Comparison of ENCODE assay signal across 8 cellular contexts in the genomic region with DNA sequence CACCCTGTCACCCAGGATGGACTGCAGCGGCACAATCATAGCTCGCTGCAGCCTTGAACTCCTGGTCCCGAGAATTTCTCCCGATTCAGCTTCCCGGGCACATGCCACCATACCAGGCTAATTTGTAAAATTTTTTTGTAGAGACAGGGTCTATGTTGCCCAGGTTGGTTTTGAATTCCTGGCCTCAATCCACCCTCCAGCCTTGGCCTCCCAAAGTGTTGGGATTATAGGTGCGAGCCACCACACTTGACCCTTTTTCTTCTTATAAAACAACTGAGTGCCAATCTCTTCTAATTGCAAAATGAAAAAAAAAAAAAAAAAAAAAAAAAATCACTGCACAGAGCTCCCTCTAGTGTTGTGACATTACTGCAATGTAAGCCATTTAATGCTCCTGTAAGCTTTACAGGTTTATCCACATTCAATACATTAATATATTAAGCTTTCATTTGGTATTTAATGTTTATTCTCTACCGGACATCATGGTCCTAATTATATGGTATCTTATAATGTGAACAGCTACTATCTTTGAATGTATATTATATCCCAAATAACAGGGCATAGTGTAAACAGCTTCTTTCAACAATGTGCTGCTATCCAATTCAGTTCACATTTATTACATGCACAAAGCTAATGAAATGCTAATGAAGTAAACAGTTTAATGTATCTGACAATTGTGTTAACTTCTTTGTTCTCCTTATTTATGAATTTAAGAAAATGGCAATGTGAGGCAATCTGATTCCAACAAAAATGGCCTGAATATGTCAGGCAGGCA. TPM values are rescaled to one million over a fixed set of nuclear protein-coding genes. Genes with fewer than 3 reads are reported as not detected.
DNase-seq lines count a peak whose midpoint lies in the region; ATAC-seq and TF ChIP-seq lines count a peak whose summit lies in the region.

No MANE protein-coding gene starts in this region.

- H3K27me3 ChIP-seq in BJ (ENCODE audit: control insufficient read depth, insufficient read depth, low read length) (no peaks in the 10 kb centered on the region), GM23248 (replicated peaks; ENCODE audit: insufficient read depth) (no peaks in the 10 kb centered on the region), psoas muscle (ENCODE audit: insufficient read depth in 3 of 3, low read length in 2 of 3) (no peaks in the 10 kb centered on the region)

- H3K4me3 ChIP-seq in BJ (ENCODE audit: low read depth, low read length) (no peak overlapping the region), GM23248 (no peak overlapping the region), foreskin fibroblast (ENCODE audit: low read depth in 1 of 2, low read length in 2 of 2) (no peak overlapping the region), psoas muscle (no peak overlapping the region)

- peaks cover 82% of the 10 kb centered on the region for H3F3A ChIP-seq in GM23248 (ENCODE audit: insufficient read depth)

- no peaks in the 10 kb centered on the region for H3K9me2 ChIP-seq in GM23248 (ENCODE audit: insufficient read depth)

- no peak overlapping the region for H3K4me2 ChIP-seq in GM23248 (ENCODE audit: unreplicated experiment)

- 59 to 70% methylated on average over 7 of the region's 7 CpGs for WGBS in GM23248 (ENCODE audit: low coverage in 1 of 2, low lambda C conversion rate in 2 of 2, missing lambda C conversion rate in 2 of 2), 2 experiments
- WGBS in psoas muscle, 3 donors: 55 to 70% (median 58%) methylated on average over 7 of the region's 7 CpGs

- CTCF ChIA-PET in BJ (lab: Yijun Ruan, JAX): interaction anchor here (0.6 to 7.4 kb wide), 35 partner anchors 9 to 682 kb away, joined by 3 to 118 read pairs (median 4); no protein-coding TSS in a partner anchor

- intact Hi-C loops in psoas muscle (cut with DNase I): loop anchor here (1.0 to 5.0 kb wide), 3 partner anchors 97 to 155 kb away; no protein-coding TSS in a partner anchor

- POLR2A ChIA-PET in BJ (lab: Charles Lee): interaction anchor here (0.6 to 1.2 kb wide), 6 partner anchors 32 to 185 kb away, joined by 3 to 22 read pairs (median 5); no protein-coding TSS in a partner anchor

- in situ Hi-C loops in GM23248 (cut with MboI): loop anchor here (5.0 kb wide), 1 partner anchor 42 kb away; a partner anchor contains a TSS

- peak overlapping the region; percentile 29; the same call in 1 of the 2 replicates for H3K27ac ChIP-seq in GM23248
- H3K27ac ChIP-seq in psoas muscle: peak overlapping the region; percentile 3

- peaks cover 18% of the 10 kb centered on the region for H3K79me2 ChIP-seq in GM23248 (ENCODE audit: insufficient read depth)

- H3K4me1 ChIP-seq in GM23248 (ENCODE audit: insufficient read depth) (peaks cover 4% of the 10 kb centered on the region), psoas muscle (peaks cover 4% of the 10 kb centered on the region)

- no peaks in the 10 kb centered on the region for H4K20me1 ChIP-seq in GM23248 (ENCODE audit: insufficient read depth)

- ATAC-seq in SK-N-SH treated with all-trans-retinoic acid at 6 μM for 48 hours: peak; percentile 76
- ATAC-seq in psoas muscle: peak; percentile 39 to 83 (median 60)
- no peak for ATAC-seq in HG03342 (IDR thresholded peaks at IDR 0.05; ENCODE audit: unreplicated experiment)
- no peak for ATAC-seq in GM18520 (IDR thresholded peaks at IDR 0.05; ENCODE audit: unreplicated experiment)

- H3K9ac ChIP-seq in GM23248: no peak overlapping the region

- no peak for DNase-seq in BJ (ENCODE audit: low read depth)
- peak; percentile 65 for DNase-seq in GM23248
- DNase-seq in foreskin fibroblast: peak in 1 of 2 donors; percentile 54
- no peak for DNase-seq in psoas muscle
- no peak for DNase-seq in stimulated activated CD4-positive, alpha-beta T cell treated with anti-CD3 and anti-CD28 coated beads, Interleukin-2, amount 100 ng/mL, for 48 hours

- no peak overlapping the region for H2AFZ ChIP-seq in GM23248

- TF ChIP-seq CTCF in BJ (IDR thresholded peaks at IDR 0.05; ENCODE audit: insufficient read depth, low read depth, low read length) (peak; percentile 59), foreskin fibroblast (IDR thresholded peaks at IDR 0.05; ENCODE audit: low read depth, low read length) (peak; percentile 58), psoas muscle (IDR thresholded peaks at IDR 0.05) (peak; percentile 72)

- no peaks in the 10 kb centered on the region for H3K9me3 ChIP-seq in GM23248 (ENCODE audit: low read depth)
- H3K9me3 ChIP-seq in psoas muscle: no peaks in the 10 kb centered on the region

- H3K36me3 ChIP-seq in BJ (ENCODE audit: control insufficient read depth, insufficient read depth, low read length): peaks cover 6% of the 10 kb centered on the region
- peaks cover 62% of the 10 kb centered on the region for H3K36me3 ChIP-seq in GM23248 (ENCODE audit: low read depth)
- peaks cover 0 to 51% of the 10 kb centered on the region in 2 donors for H3K36me3 ChIP-seq in psoas muscle (ENCODE audit: insufficient read depth in 1 of 2, low read depth in 1 of 2)

TF ChIP-seq in SK-N-SH treated with all-trans-retinoic acid at 6 μM for 48 hours, 23 proteins besides CTCF, POLR2A, EP300 and RAD21:
- TF ChIP-seq, protein P1, sequence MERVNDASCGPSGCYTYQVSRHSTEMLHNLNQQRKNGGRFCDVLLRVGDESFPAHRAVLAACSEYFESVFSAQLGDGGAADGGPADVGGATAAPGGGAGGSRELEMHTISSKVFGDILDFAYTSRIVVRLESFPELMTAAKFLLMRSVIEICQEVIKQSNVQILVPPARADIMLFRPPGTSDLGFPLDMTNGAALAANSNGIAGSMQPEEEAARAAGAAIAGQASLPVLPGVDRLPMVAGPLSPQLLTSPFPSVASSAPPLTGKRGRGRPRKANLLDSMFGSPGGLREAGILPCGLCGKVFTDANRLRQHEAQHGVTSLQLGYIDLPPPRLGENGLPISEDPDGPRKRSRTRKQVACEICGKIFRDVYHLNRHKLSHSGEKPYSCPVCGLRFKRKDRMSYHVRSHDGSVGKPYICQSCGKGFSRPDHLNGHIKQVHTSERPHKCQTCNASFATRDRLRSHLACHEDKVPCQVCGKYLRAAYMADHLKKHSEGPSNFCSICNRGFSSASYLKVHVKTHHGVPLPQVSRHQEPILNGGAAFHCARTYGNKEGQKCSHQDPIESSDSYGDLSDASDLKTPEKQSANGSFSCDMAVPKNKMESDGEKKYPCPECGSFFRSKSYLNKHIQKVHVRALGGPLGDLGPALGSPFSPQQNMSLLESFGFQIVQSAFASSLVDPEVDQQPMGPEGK (CRISPR knock-in tag; IDR thresholded peaks at IDR 0.05; ENCODE audit: borderline replicate concordance): no peak
- TF ChIP-seq ARNTL (CRISPR knock-in tag; IDR thresholded peaks at IDR 0.05; ENCODE audit: borderline replicate concordance, low read depth): no peak

RNA-seq across cellular contexts. Expression of a gene that starts 44.6 kb away (rescaled TPM):
- 120 and 179 TPM in 2 replicates for polyA plus RNA-seq in BJ (2011; rRNA removed)
- 100 and 104 TPM in 2 replicates for polyA minus RNA-seq in BJ (2011; rRNA and poly(A)+ RNA removed)
- total RNA-seq in GM23248 (2014; rRNA removed; shearing (Covaris generic)): 302 and 366 TPM in 2 replicates
- 192 and 199 TPM in 2 replicates for polyA plus RNA-seq in GM23248 (2016; fragmentation: Nextera tagmentation; extraction: Ambion mirVana)
- 10 to 100 TPM; 30.7 to 37.1 (median 34.3) TPM for total RNA-seq in psoas muscle
- polyA plus RNA-seq in psoas muscle: 10 to 100 TPM; 24.7 to 52.1 (median 42.1) TPM

Comparison
In these comparisons a context has a peak if more than half of its experiments do, and no peak if none do; other contexts are left out.
1. ATAC-seq: peak in SK-N-SH treated with all-trans-retinoic acid at 6 μM for 48 hours (single experiment) and psoas muscle (4 of 4); none in HG03342 (single experiment) and GM18520 (single experiment).
2. Peak in every context shown above with its lines, with median percentiles within 50 percentile points of each other: CTCF ChIP-seq.